In the genomic region with DNA sequence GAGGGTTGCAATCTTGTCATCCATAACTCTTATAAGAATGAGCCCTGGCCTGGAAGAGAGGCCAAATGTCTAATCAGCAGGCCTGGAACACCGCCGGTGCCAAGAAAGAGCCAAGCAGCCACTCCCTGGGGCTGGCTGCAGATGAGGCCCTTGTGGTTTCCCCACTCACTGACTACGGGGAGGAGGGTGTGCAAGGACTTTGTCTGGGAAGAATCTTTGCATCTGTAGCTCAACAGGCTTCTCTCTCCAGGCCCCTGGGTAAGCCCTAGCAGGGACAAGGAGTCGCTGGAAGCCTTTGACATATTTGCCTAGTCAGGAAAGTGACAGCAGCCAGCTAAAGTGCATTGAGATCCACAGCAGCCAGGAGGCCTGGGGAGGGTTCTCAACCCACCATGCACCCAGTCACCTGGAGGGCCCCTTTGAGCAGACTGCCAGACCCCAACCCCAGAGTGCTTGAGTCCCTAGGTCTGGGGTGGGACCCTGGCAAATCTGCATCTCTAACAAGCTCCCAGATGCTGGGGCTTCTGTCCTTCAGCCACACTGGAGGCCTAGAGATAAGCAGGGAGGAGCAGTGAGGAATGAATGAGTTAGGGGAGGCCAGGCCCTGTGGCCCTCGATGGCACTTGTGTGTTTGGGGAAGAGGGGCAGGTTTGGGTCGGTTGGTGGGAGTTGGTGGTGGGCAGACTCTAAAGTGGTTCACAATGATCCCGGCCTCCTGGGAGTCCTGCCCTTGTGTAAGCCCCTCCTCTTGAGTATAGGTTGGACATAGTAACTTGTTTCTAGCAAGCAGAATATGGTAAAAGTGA, we compare ENCODE assay signal across 1 cellular context.
TF ChIP-seq lines count a peak whose summit lies in the region.

No MANE protein-coding gene starts in this region.

TF ChIP-seq in WTC11, 78 proteins besides CTCF, POLR2A, EP300 and RAD21 (continued from another document):
- TF ChIP-seq, protein P1, sequence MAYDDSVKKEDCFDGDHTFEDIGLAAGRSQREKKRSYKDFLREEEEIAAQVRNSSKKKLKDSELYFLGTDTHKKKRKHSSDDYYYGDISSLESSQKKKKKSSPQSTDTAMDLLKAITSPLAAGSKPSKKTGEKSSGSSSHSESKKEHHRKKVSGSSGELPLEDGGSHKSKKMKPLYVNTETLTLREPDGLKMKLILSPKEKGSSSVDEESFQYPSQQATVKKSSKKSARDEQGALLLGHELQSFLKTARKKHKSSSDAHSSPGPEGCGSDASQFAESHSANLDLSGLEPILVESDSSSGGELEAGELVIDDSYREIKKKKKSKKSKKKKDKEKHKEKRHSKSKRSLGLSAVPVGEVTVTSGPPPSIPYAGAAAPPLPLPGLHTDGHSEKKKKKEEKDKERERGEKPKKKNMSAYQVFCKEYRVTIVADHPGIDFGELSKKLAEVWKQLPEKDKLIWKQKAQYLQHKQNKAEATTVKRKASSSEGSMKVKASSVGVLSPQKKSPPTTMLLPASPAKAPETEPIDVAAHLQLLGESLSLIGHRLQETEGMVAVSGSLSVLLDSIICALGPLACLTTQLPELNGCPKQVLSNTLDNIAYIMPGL (CRISPR knock-in tag; IDR thresholded peaks at IDR 0.05) = no peak
- TF ChIP-seq, protein P2, sequence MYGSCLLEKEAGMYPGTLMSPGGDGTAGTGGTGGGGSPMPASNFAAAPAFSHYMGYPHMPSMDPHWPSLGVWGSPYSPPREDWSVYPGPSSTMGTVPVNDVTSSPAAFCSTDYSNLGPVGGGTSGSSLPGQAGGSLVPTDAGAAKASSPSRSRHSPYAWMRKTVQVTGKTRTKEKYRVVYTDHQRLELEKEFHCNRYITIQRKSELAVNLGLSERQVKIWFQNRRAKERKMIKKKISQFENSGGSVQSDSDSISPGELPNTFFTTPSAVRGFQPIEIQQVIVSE (CRISPR knock-in tag; IDR thresholded peaks at IDR 0.05; ENCODE audit: borderline replicate concordance) = no peak
- no peak for TF ChIP-seq EMX1 (CRISPR knock-in tag; IDR thresholded peaks at IDR 0.05)
- TF ChIP-seq NFYB (CRISPR knock-in tag; conservative IDR thresholded peaks at IDR 0.05; ENCODE audit: low read depth) = no peak
- TF ChIP-seq ZNF423 (CRISPR knock-in tag; IDR thresholded peaks at IDR 0.05) = no peak
- TF ChIP-seq ETV6 (CRISPR knock-in tag; IDR thresholded peaks at IDR 0.05) = no peak
- TF ChIP-seq NR1H2 (CRISPR knock-in tag; IDR thresholded peaks at IDR 0.05) = no peak
- no peak for TF ChIP-seq PRRX2 (CRISPR knock-in tag; IDR thresholded peaks at IDR 0.05)
- no peak for TF ChIP-seq ATF3 (CRISPR knock-in tag; conservative IDR thresholded peaks at IDR 0.05)
- no peak for TF ChIP-seq MAX (CRISPR knock-in tag; IDR thresholded peaks at IDR 0.05)
- no peak for TF ChIP-seq GTF2I (CRISPR knock-in tag; conservative IDR thresholded peaks at IDR 0.05)
- no peak for TF ChIP-seq IRF1 (CRISPR knock-in tag; IDR thresholded peaks at IDR 0.05)
- no peak for TF ChIP-seq ZNF232 (CRISPR knock-in tag; IDR thresholded peaks at IDR 0.05)
- TF ChIP-seq ZNF425 (CRISPR knock-in tag; conservative IDR thresholded peaks at IDR 0.05) = no peak
